Comparison of ENCODE assay signal across 1 cellular context in genomic region chr2:202635441-202636296, GRCh38.
TF ChIP-seq lines count a peak whose summit lies in the region.

No MANE protein-coding gene starts in this region.

TF ChIP-seq in HepG2, 621 proteins besides CTCF, POLR2A, EP300 and RAD21 (continued from another document and continues in another):
- TF ChIP-seq NFYB (CRISPR knock-in tag; IDR thresholded peaks at IDR 0.05) (no peak), ZNF770 (CRISPR knock-in tag; IDR thresholded peaks at IDR 0.05) (no peak), PRMT3 (CRISPR knock-in tag; IDR thresholded peaks at IDR 0.05; ENCODE audit: borderline replicate concordance, low read depth) (no peak), HNRNPUL1 (IDR thresholded peaks at IDR 0.05; ENCODE audit: low read depth, low read length) (no peak), ZNF296 (CRISPR knock-in tag; conservative IDR thresholded peaks at IDR 0.05) (no peak), HMGA1 (CRISPR knock-in tag; conservative IDR thresholded peaks at IDR 0.05) (no peak), ZNF230 (CRISPR knock-in tag; IDR thresholded peaks at IDR 0.05) (no peak), GATAD1 (CRISPR knock-in tag; IDR thresholded peaks at IDR 0.05) (peak; percentile 56), ZIK1 (CRISPR knock-in tag; IDR thresholded peaks at IDR 0.05; ENCODE audit: borderline replicate concordance, low read depth) (no peak), ZNF30 (CRISPR knock-in tag; IDR thresholded peaks at IDR 0.05) (no peak), ZNF775 (CRISPR knock-in tag; IDR thresholded peaks at IDR 0.05; ENCODE audit: borderline replicate concordance) (no peak), ZFP90 (CRISPR knock-in tag; IDR thresholded peaks at IDR 0.05; ENCODE audit: borderline replicate concordance) (no peak), EHMT2 (IDR thresholded peaks at IDR 0.05; ENCODE audit: borderline replicate concordance, low read depth, low read length) (no peak), FOSL2 (CRISPR knock-in tag; IDR thresholded peaks at IDR 0.05) (no peak; the same call in 1 of the 2 replicates), ZNF354B (CRISPR knock-in tag; IDR thresholded peaks at IDR 0.05) (no peak), ZNF572 (CRISPR knock-in tag; IDR thresholded peaks at IDR 0.05) (no peak), ZMAT5 (CRISPR knock-in tag; IDR thresholded peaks at IDR 0.05; ENCODE audit: borderline replicate concordance, low read depth) (no peak), NCOR1 (IDR thresholded peaks at IDR 0.05; ENCODE audit: borderline replicate concordance, low read length) (0 out of 2 replicates have a peak, but pooled peaks have one; percentile 14), ZSCAN21 (CRISPR knock-in tag; IDR thresholded peaks at IDR 0.05; ENCODE audit: borderline replicate concordance) (0 out of 2 replicates have a peak, but pooled peaks have one; percentile 22), ZNF773 (CRISPR knock-in tag; IDR thresholded peaks at IDR 0.05; ENCODE audit: borderline replicate concordance) (no peak), CAMTA2 (CRISPR knock-in tag; IDR thresholded peaks at IDR 0.05; ENCODE audit: borderline replicate concordance) (no peak), SETDB1 (CRISPR knock-in tag; IDR thresholded peaks at IDR 0.05; ENCODE audit: borderline replicate concordance) (no peak), ZNF570 (CRISPR knock-in tag; IDR thresholded peaks at IDR 0.05; ENCODE audit: borderline replicate concordance) (no peak), FOXK1 (CRISPR knock-in tag; IDR thresholded peaks at IDR 0.05; ENCODE audit: borderline replicate concordance, low read depth) (no peak), ZNF160 (CRISPR knock-in tag; IDR thresholded peaks at IDR 0.05) (no peak), ZNF441 (CRISPR knock-in tag; IDR thresholded peaks at IDR 0.05; ENCODE audit: borderline replicate concordance) (0 out of 2 replicates have a peak, but pooled peaks have one; percentile 13), ZNF598 (CRISPR knock-in tag; IDR thresholded peaks at IDR 0.05; ENCODE audit: borderline replicate concordance) (no peak), BRCA1 (CRISPR knock-in tag; IDR thresholded peaks at IDR 0.05) (no peak), CEBPZ (IDR thresholded peaks at IDR 0.05; ENCODE audit: low read length) (no peak), HNF4A (CRISPR knock-in tag; IDR thresholded peaks at IDR 0.05) (peak; percentile 18; the same call in 1 of the 2 replicates), U2AF2 (IDR thresholded peaks at IDR 0.05; ENCODE audit: low read depth, low read length) (no peak), PHB2 (IDR thresholded peaks at IDR 0.05; ENCODE audit: partially characterized antibody) (no peak), CHD2 (IDR thresholded peaks at IDR 0.05; ENCODE audit: low read depth, low read length) (no peak; the same call in 1 of the 2 replicates), ZNF276 (CRISPR knock-in tag; IDR thresholded peaks at IDR 0.05; ENCODE audit: low read depth) (0 out of 2 replicates have a peak, but pooled peaks have one; percentile 26), ZNF207 (IDR thresholded peaks at IDR 0.05; ENCODE audit: borderline replicate concordance) (no peak), KAT8 (CRISPR knock-in tag; IDR thresholded peaks at IDR 0.05) (0 out of 2 replicates have a peak, but pooled peaks have one; percentile 21), SOX6 (IDR thresholded peaks at IDR 0.05) (no peak), SOX6 (CRISPR knock-in tag; IDR thresholded peaks at IDR 0.05) (peak; percentile 54), ZFP62 (CRISPR knock-in tag; IDR thresholded peaks at IDR 0.05) (no peak), ATF7 (IDR thresholded peaks at IDR 0.05) (no peak), ATF7 (CRISPR knock-in tag; IDR thresholded peaks at IDR 0.05) (no peak), NPAS2 (CRISPR knock-in tag; IDR thresholded peaks at IDR 0.05; ENCODE audit: borderline replicate concordance) (no peak), DPF2 (CRISPR knock-in tag; IDR thresholded peaks at IDR 0.05; ENCODE audit: borderline replicate concordance, low read depth) (no peak), TCF7 (IDR thresholded peaks at IDR 0.05; ENCODE audit: low read depth) (no peak)
- TF ChIP-seq, protein P1, sequence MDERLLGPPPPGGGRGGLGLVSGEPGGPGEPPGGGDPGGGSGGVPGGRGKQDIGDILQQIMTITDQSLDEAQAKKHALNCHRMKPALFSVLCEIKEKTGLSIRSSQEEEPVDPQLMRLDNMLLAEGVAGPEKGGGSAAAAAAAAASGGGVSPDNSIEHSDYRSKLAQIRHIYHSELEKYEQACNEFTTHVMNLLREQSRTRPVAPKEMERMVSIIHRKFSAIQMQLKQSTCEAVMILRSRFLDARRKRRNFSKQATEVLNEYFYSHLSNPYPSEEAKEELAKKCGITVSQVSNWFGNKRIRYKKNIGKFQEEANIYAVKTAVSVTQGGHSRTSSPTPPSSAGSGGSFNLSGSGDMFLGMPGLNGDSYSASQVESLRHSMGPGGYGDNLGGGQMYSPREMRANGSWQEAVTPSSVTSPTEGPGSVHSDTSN (CRISPR knock-in tag; IDR thresholded peaks at IDR 0.05) = no peak
- TF ChIP-seq, protein P2, sequence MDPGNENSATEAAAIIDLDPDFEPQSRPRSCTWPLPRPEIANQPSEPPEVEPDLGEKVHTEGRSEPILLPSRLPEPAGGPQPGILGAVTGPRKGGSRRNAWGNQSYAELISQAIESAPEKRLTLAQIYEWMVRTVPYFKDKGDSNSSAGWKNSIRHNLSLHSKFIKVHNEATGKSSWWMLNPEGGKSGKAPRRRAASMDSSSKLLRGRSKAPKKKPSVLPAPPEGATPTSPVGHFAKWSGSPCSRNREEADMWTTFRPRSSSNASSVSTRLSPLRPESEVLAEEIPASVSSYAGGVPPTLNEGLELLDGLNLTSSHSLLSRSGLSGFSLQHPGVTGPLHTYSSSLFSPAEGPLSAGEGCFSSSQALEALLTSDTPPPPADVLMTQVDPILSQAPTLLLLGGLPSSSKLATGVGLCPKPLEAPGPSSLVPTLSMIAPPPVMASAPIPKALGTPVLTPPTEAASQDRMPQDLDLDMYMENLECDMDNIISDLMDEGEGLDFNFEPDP (CRISPR knock-in tag; conservative IDR thresholded peaks at IDR 0.05) = no peak
- TF ChIP-seq, protein P3, sequence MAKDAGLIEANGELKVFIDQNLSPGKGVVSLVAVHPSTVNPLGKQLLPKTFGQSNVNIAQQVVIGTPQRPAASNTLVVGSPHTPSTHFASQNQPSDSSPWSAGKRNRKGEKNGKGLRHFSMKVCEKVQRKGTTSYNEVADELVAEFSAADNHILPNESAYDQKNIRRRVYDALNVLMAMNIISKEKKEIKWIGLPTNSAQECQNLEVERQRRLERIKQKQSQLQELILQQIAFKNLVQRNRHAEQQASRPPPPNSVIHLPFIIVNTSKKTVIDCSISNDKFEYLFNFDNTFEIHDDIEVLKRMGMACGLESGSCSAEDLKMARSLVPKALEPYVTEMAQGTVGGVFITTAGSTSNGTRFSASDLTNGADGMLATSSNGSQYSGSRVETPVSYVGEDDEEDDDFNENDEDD (CRISPR knock-in tag; IDR thresholded peaks at IDR 0.05; ENCODE audit: borderline replicate concordance) = no peak
- TF ChIP-seq, protein P4, sequence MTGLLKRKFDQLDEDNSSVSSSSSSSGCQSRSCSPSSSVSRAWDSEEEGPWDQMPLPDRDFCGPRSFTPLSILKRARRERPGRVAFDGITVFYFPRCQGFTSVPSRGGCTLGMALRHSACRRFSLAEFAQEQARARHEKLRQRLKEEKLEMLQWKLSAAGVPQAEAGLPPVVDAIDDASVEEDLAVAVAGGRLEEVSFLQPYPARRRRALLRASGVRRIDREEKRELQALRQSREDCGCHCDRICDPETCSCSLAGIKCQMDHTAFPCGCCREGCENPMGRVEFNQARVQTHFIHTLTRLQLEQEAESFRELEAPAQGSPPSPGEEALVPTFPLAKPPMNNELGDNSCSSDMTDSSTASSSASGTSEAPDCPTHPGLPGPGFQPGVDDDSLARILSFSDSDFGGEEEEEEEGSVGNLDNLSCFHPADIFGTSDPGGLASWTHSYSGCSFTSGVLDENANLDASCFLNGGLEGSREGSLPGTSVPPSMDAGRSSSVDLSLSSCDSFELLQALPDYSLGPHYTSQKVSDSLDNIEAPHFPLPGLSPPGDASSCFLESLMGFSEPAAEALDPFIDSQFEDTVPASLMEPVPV (CRISPR knock-in tag; IDR thresholded peaks at IDR 0.05) = no peak
- TF ChIP-seq, protein P5, sequence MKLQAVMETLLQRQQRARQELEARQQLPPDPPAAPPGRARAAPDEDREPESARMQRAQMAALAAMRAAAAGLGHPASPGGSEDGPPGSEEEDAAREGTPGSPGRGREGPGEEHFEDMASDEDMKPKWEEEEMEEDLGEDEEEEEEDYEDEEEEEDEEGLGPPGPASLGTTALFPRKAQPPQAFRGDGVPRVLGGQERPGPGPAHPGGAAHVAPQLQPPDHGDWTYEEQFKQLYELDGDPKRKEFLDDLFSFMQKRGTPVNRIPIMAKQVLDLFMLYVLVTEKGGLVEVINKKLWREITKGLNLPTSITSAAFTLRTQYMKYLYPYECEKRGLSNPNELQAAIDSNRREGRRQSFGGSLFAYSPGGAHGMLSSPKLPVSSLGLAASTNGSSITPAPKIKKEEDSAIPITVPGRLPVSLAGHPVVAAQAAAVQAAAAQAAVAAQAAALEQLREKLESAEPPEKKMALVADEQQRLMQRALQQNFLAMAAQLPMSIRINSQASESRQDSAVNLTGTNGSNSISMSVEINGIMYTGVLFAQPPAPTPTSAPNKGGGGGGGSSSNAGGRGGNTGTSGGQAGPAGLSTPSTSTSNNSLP (IDR thresholded peaks at IDR 0.05; ENCODE audit: low read depth, low read length) = peak; percentile 47; the same call in 1 of the 2 replicates
- TF ChIP-seq, protein P6, sequence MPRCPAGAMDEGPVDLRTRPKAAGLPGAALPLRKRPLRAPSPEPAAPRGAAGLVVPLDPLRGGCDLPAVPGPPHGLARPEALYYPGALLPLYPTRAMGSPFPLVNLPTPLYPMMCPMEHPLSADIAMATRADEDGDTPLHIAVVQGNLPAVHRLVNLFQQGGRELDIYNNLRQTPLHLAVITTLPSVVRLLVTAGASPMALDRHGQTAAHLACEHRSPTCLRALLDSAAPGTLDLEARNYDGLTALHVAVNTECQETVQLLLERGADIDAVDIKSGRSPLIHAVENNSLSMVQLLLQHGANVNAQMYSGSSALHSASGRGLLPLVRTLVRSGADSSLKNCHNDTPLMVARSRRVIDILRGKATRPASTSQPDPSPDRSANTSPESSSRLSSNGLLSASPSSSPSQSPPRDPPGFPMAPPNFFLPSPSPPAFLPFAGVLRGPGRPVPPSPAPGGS (CRISPR knock-in tag; IDR thresholded peaks at IDR 0.05) = peak; percentile 14; the same call in 1 of the 2 replicates
- TF ChIP-seq, protein P7, sequence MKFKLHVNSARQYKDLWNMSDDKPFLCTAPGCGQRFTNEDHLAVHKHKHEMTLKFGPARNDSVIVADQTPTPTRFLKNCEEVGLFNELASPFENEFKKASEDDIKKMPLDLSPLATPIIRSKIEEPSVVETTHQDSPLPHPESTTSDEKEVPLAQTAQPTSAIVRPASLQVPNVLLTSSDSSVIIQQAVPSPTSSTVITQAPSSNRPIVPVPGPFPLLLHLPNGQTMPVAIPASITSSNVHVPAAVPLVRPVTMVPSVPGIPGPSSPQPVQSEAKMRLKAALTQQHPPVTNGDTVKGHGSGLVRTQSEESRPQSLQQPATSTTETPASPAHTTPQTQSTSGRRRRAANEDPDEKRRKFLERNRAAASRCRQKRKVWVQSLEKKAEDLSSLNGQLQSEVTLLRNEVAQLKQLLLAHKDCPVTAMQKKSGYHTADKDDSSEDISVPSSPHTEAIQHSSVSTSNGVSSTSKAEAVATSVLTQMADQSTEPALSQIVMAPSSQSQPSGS (CRISPR knock-in tag; IDR thresholded peaks at IDR 0.05) = peak; percentile 18; the same call in 1 of the 2 replicates
